1 cellular context compared by ENCODE assay signal in the genomic region with DNA sequence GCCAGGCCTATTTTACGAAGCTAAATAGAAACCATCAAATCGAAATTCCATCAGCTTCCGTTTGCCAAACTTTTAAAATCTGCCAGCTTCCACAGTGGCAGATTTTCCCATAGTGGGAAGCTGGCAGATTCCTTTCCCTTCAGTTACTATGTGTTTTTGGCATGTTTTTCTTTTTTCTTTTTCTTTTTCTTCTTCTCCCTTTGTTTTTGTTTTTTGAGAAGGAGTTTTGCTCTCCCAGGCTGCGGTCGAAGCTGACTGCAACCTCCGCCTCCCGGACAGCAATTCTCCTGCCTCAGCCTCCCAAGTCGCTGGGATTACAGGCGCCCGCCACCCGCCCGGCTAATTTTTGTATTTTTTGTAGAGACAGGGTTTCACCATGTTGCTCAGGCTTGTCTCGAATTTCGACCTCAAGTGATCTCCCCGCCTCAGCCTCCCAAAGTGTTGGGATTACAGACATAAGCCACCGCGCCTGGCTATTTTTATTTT.
TF ChIP-seq lines count a peak whose summit lies in the region.

No MANE protein-coding gene starts in this region.

TF ChIP-seq in HCT116, 20 proteins besides CTCF, POLR2A, EP300 and RAD21 (continued from another document):
- TF ChIP-seq, protein P1, sequence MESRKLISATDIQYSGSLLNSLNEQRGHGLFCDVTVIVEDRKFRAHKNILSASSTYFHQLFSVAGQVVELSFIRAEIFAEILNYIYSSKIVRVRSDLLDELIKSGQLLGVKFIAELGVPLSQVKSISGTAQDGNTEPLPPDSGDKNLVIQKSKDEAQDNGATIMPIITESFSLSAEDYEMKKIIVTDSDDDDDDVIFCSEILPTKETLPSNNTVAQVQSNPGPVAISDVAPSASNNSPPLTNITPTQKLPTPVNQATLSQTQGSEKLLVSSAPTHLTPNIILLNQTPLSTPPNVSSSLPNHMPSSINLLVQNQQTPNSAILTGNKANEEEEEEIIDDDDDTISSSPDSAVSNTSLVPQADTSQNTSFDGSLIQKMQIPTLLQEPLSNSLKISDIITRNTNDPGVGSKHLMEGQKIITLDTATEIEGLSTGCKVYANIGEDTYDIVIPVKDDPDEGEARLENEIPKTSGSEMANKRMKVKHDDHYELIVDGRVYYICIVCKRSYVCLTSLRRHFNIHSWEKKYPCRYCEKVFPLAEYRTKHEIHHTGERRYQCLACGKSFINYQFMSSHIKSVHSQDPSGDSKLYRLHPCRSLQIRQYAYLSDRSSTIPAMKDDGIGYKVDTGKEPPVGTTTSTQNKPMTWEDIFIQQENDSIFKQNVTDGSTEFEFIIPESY (IDR thresholded peaks at IDR 0.05; ENCODE audit: extremely low read depth, insufficient replicate concordance, low read length): no peak
- TF ChIP-seq EGR1 (IDR thresholded peaks at IDR 0.05; ENCODE audit: low read depth): no peak
- TF ChIP-seq ZFX (IDR thresholded peaks at IDR 0.05): no peak; the same call in 1 of the 2 replicates
- no peak for TF ChIP-seq SP1 (IDR thresholded peaks at IDR 0.05; ENCODE audit: low read depth)
- TF ChIP-seq ELF1 (IDR thresholded peaks at IDR 0.05; ENCODE audit: borderline replicate concordance, low read depth): no peak
- TF ChIP-seq, protein P2, sequence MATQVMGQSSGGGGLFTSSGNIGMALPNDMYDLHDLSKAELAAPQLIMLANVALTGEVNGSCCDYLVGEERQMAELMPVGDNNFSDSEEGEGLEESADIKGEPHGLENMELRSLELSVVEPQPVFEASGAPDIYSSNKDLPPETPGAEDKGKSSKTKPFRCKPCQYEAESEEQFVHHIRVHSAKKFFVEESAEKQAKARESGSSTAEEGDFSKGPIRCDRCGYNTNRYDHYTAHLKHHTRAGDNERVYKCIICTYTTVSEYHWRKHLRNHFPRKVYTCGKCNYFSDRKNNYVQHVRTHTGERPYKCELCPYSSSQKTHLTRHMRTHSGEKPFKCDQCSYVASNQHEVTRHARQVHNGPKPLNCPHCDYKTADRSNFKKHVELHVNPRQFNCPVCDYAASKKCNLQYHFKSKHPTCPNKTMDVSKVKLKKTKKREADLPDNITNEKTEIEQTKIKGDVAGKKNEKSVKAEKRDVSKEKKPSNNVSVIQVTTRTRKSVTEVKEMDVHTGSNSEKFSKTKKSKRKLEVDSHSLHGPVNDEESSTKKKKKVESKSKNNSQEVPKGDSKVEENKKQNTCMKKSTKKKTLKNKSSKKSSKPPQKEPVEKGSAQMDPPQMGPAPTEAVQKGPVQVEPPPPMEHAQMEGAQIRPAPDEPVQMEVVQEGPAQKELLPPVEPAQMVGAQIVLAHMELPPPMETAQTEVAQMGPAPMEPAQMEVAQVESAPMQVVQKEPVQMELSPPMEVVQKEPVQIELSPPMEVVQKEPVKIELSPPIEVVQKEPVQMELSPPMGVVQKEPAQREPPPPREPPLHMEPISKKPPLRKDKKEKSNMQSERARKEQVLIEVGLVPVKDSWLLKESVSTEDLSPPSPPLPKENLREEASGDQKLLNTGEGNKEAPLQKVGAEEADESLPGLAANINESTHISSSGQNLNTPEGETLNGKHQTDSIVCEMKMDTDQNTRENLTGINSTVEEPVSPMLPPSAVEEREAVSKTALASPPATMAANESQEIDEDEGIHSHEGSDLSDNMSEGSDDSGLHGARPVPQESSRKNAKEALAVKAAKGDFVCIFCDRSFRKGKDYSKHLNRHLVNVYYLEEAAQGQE (IDR thresholded peaks at IDR 0.05; ENCODE audit: low read depth): no peak
- TF ChIP-seq TCF7L2 (IDR thresholded peaks at IDR 0.05; ENCODE audit: borderline replicate concordance, extremely low read depth, insufficient read depth, insufficient read length): no peak
- TF ChIP-seq FOSL1 (IDR thresholded peaks at IDR 0.05; ENCODE audit: low read depth): no peak
TF ChIP-seq in HCT116: peak in this region for 0.
